9 cellular contexts compared by ENCODE assay signal in the genomic region with DNA sequence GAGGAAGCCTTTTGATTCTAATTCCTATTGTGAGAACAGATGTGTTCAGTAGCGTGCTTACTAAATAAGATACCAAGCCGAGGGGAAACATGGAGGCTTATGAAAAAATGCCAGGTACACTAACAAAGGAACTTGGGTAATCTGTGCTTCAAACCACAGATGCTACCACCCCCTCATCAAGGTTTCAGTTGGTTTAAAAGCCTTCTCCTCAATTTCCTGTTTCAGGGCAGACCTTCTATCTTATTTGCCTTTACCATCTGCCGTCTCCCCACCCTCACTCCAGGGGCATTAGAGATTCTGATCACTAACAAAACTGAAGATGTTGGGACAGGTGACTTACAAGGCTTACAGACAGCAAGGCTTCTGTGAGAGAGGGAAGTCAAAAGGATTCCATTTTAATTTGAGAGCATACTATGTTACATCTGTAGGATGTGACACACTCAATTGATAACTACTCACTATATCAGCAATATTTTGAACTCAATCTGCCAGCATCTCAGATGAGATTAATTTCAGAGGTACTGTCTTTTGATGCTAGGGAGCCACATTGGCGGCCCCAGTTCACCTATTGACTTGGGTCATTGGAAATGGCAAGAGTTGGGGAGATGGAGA.
A peak's percentile ranks its signal among the peaks of the same experiment; 100 is the strongest.
DNase-seq lines count a peak whose midpoint lies in the region; ATAC-seq and TF ChIP-seq lines count a peak whose summit lies in the region.
"Had no signal": no experiment of that assay in that cellular context is flagged by ENCODE, and none has a peak within 500 bp of the region (broad histone marks: within the 10 kb centered on the region; RNA-seq: fewer than 3 reads in every experiment).

No MANE protein-coding gene starts in this region.

- intact Hi-C loops in Right ventricle myocardium inferior (cut with DNase I), result no loop called here
- intact Hi-C loops in MCF 10A (cut with micrococcal nuclease), result loop anchor here (10.0 kb wide), 1 partner anchor 211 kb away; no protein-coding TSS in a partner anchor

- peaks cover 4% of the 10 kb centered on the region for H3K27me3 Mint-ChIP-seq in activated CD8-positive, alpha-beta memory T cell treated with anti-CD3 and anti-CD28 coated beads, Interleukin-2, amount 10 ng/mL, durations not matched to agents 7 days and 5 days
- H3K27me3 Mint-ChIP-seq in MCF 10A (ENCODE audit: insufficient read depth, unreplicated experiment), result peaks cover 14% of the 10 kb centered on the region

- BruUV-seq in MCF 10A (replicated peaks; lab: Mats Ljungman, UMichigan), result no TSS peak

- no peaks in the 10 kb centered on the region for H3K9me3 Mint-ChIP-seq in activated CD8-positive, alpha-beta memory T cell treated with anti-CD3 and anti-CD28 coated beads, Interleukin-2, amount 10 ng/mL, durations not matched to agents 7 days and 5 days (ENCODE audit: low read depth)
- no peaks in the 10 kb centered on the region for H3K9me3 Mint-ChIP-seq in stimulated activated effector memory CD8-positive, alpha-beta T cell treated with anti-CD3 and anti-CD28 coated beads, Interleukin-12 subunit alpha, Interleukin-12 subunit beta, amount 100 ng/mL, for 72 hours
- no peaks in the 10 kb centered on the region for H3K9me3 Mint-ChIP-seq in MCF 10A (ENCODE audit: unreplicated experiment)
- H3K9me3 Mint-ChIP-seq: nephron progenitor cell had no signal

- no peak overlapping the region for H3K4me3 Mint-ChIP-seq in activated CD8-positive, alpha-beta memory T cell treated with anti-CD3 and anti-CD28 coated beads, Interleukin-2, amount 10 ng/mL, durations not matched to agents 7 days and 5 days
- H3K4me3 Mint-ChIP-seq in stimulated activated effector memory CD8-positive, alpha-beta T cell treated with anti-CD3 and anti-CD28 coated beads, Interleukin-12 subunit alpha, Interleukin-12 subunit beta, amount 100 ng/mL, for 72 hours, result no peak overlapping the region
- H3K4me3 Mint-ChIP-seq in MCF 10A (ENCODE audit: unreplicated experiment), result no peak overlapping the region
- H3K4me3 Mint-ChIP-seq: nephron progenitor cell had no signal

- TF ChIP-seq POLR2A in NB4 (IDR thresholded peaks at IDR 0.05; ENCODE audit: extremely low read depth, insufficient read length), result no peak

- no peak for TF ChIP-seq CTCF in NB4 (IDR thresholded peaks at IDR 0.05; ENCODE audit: low read depth, low read length)
- no peak for TF ChIP-seq CTCF in MCF 10A (IDR thresholded peaks at IDR 0.05; ENCODE audit: unreplicated experiment)

- peaks cover 25% of the 10 kb centered on the region for H3K4me1 Mint-ChIP-seq in activated CD8-positive, alpha-beta memory T cell treated with anti-CD3 and anti-CD28 coated beads, Interleukin-2, amount 10 ng/mL, durations not matched to agents 7 days and 5 days
- peaks cover 31% of the 10 kb centered on the region for H3K4me1 Mint-ChIP-seq in stimulated activated effector memory CD8-positive, alpha-beta T cell treated with anti-CD3 and anti-CD28 coated beads, Interleukin-12 subunit alpha, Interleukin-12 subunit beta, amount 100 ng/mL, for 72 hours
- H3K4me1 Mint-ChIP-seq in MCF 10A (ENCODE audit: insufficient read depth, unreplicated experiment), result no peaks in the 10 kb centered on the region
- H3K4me1 Mint-ChIP-seq: nephron progenitor cell had no signal

- POLR2A ChIA-PET in MCF 10A (lab: Yijun Ruan, JAX), result no interaction called here

- no peak overlapping the region for H3K4me3 ChIP-seq in NB4 (ENCODE audit: low read depth, low read length)

- peak; percentile 55 for DNase-seq in activated CD8-positive, alpha-beta memory T cell treated with anti-CD3 and anti-CD28 coated beads, Interleukin-2, amount 10 ng/mL, durations not matched to agents 7 days and 5 days
- no peak for DNase-seq in activated CD8-positive, alpha-beta memory T cell treated with anti-CD3 and anti-CD28 coated beads, Interleukin-2, amount 50 U/mL, for 48 hours
- peak; percentile 7 for DNase-seq in NB4 (ENCODE audit: low read depth)
- peak in 1 of 2 donors; percentile 56 for DNase-seq in stimulated activated effector memory CD8-positive, alpha-beta T cell treated with anti-CD3 and anti-CD28 coated beads, Interleukin-12 subunit alpha, Interleukin-12 subunit beta, amount 100 ng/mL, for 72 hours (ENCODE audit: low spot score in 2 of 2)
- no peak for DNase-seq in Right ventricle myocardium inferior (ENCODE audit: missing footprints)
- no peak for DNase-seq in SW480 (ENCODE audit: low spot score)
- DNase-seq in MCF 10A (ENCODE audit: unreplicated experiment), result no peak
- DNase-seq: nephron progenitor cell had no signal

- H3K27ac Mint-ChIP-seq in activated CD8-positive, alpha-beta memory T cell treated with anti-CD3 and anti-CD28 coated beads, Interleukin-2, amount 10 ng/mL, durations not matched to agents 7 days and 5 days, result no peak overlapping the region
- H3K27ac Mint-ChIP-seq in stimulated activated effector memory CD8-positive, alpha-beta T cell treated with anti-CD3 and anti-CD28 coated beads, Interleukin-12 subunit alpha, Interleukin-12 subunit beta, amount 100 ng/mL, for 72 hours, result no peak overlapping the region
- no peak overlapping the region for H3K27ac Mint-ChIP-seq in MCF 10A (ENCODE audit: low read depth, unreplicated experiment)
- H3K27ac Mint-ChIP-seq: nephron progenitor cell had no signal

- ATAC-seq in activated CD8-positive, alpha-beta memory T cell treated with anti-CD3 and anti-CD28 coated beads, Interleukin-2, amount 10 ng/mL, durations not matched to agents 7 days and 5 days, result peak; percentile 47
- ATAC-seq in HG02642 (IDR thresholded peaks at IDR 0.05; ENCODE audit: poor library complexity, unreplicated experiment) (peak; percentile 86), Right ventricle myocardium inferior (no peak)
- peak; percentile 82 for ATAC-seq in stimulated activated effector memory CD8-positive, alpha-beta T cell treated with anti-CD3 and anti-CD28 coated beads, Interleukin-12 subunit alpha, Interleukin-12 subunit beta, amount 100 ng/mL, for 72 hours

- CTCF ChIA-PET in activated CD8-positive, alpha-beta memory T cell treated with anti-CD3 and anti-CD28 coated beads, Interleukin-2, amount 10 ng/mL, durations not matched to agents 7 days and 5 days (lab: Charles Lee), result interaction anchor here (0.9 kb wide), 1 partner anchor 11 kb away, joined by 3 read pairs; no protein-coding TSS in a partner anchor
- CTCF ChIA-PET in MCF 10A (lab: Yijun Ruan, JAX), result no interaction called here

- H3K36me3 Mint-ChIP-seq in activated CD8-positive, alpha-beta memory T cell treated with anti-CD3 and anti-CD28 coated beads, Interleukin-2, amount 10 ng/mL, durations not matched to agents 7 days and 5 days, result no peaks in the 10 kb centered on the region
- no peaks in the 10 kb centered on the region for H3K36me3 Mint-ChIP-seq in stimulated activated effector memory CD8-positive, alpha-beta T cell treated with anti-CD3 and anti-CD28 coated beads, Interleukin-12 subunit alpha, Interleukin-12 subunit beta, amount 100 ng/mL, for 72 hours
- no peaks in the 10 kb centered on the region for H3K36me3 Mint-ChIP-seq in MCF 10A (ENCODE audit: insufficient read depth, unreplicated experiment)

Comparison
In these comparisons a context has a peak if more than half of its experiments do, and no peak if none do; other contexts are left out.
1. DNase-seq: peak in activated CD8-positive, alpha-beta memory T cell treated with anti-CD3 and anti-CD28 coated beads, Interleukin-2, amount 10 ng/mL, durations not matched to agents 7 days and 5 days (single experiment) and NB4 (single experiment); none in activated CD8-positive, alpha-beta memory T cell treated with anti-CD3 and anti-CD28 coated beads, Interleukin-2, amount 50 U/mL, for 48 hours (single experiment), Right ventricle myocardium inferior (single experiment), SW480 (single experiment) and MCF 10A (single experiment).